In the genomic region with DNA sequence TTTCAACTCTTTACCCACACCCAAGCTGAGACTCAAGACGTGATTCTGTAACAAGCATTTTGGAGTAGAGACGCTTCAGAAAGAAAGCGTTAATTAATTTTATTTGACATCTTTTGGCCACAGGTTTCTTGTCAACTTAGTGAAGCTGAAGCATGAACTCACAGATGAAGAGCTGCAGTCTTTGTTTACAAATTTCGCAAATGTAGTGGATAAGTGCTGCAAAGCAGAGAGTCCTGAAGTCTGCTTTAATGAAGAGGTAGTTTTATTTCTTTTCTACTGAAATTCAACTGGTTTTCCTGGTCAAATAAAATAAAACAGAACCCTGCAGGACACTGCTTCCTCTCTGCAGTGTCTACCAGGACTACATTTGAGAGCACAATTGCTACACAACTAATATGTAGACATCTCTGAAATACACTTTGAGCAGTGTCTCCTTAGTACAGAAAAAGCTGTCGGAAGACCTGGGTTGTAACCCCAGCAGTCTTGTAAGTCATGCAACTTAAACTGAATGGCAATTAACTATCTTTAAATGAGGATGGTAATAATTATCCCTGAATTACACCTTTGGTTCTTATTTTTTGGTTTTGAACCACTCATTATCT, we compare ENCODE assay signal across 29 cellular contexts. TPM values are rescaled to one million over a fixed set of nuclear protein-coding genes. Genes with fewer than 3 reads are reported as not detected.
"Had no signal": no experiment of that assay in that cellular context is flagged by ENCODE, and none has a peak within 500 bp of the region (broad histone marks: within the 10 kb centered on the region; RNA-seq: fewer than 3 reads in every experiment).

No MANE protein-coding gene starts in this region.

- H3K4me3 ChIP-seq: adrenal gland, ascending aorta, testis, vagina had no signal

- H3K36me3 Mint-ChIP-seq: activated naive CD8-positive, alpha-beta T cell; memory B cell; WTC11 had no signal

- ATAC-seq: activated T-cell treated with anti-CD3 and anti-CD28 coated beads, Interleukin-2, amount 50 U/mL, for 4 hours; sciatic nerve; WTC11 had no signal

- H3K36me3 ChIP-seq: adrenal gland, ascending aorta, brain microvascular endothelial cell, vagina had no signal

- H3K9me3 Mint-ChIP-seq: activated T-cell treated with anti-CD3 and anti-CD28 coated beads, Interleukin-2, amount 50 U/mL, for 4 hours; activated T-helper 2 cell treated with anti-CD3 and anti-CD28 coated beads, Interferon-gamma antibody, Interleukin-2, Interleukin-4, amounts not matched to agents 10 μg/mL and 5 μg/mL and 100 μg/mL, durations not matched to agents 14 hours and 24 hours and 36 hours; dendritic cell treated with granulocyte-macrophage colony-stimulating factor and Interleukin-4, amounts not matched to agents 40 ng/mL and 50 ng/mL, for 4 days; memory B cell; nephron; WTC11 had no signal

- H3K27ac ChIP-seq: adrenal gland, ascending aorta, brain microvascular endothelial cell, testis, vagina had no signal

- H3K4me3 Mint-ChIP-seq: activated naive CD8-positive, alpha-beta T cell; activated T-cell treated with anti-CD3 and anti-CD28 coated beads, Interleukin-2, amount 50 U/mL, for 4 hours; dendritic cell treated with granulocyte-macrophage colony-stimulating factor and Interleukin-4, amounts not matched to agents 40 ng/mL and 50 ng/mL, for 4 days; memory B cell; nephron; WTC11 had no signal

- H3K27me3 Mint-ChIP-seq: activated naive CD8-positive, alpha-beta T cell; dendritic cell treated with granulocyte-macrophage colony-stimulating factor and Interleukin-4, amounts not matched to agents 40 ng/mL and 50 ng/mL, for 4 days had no signal

- H3K27me3 ChIP-seq: adrenal gland, ascending aorta, brain microvascular endothelial cell, testis, vagina had no signal

- H3K4me1 ChIP-seq: adrenal gland, ascending aorta, testis, vagina had no signal

- H3K4me1 Mint-ChIP-seq: nephron had no signal

- DNase-seq: activated CD4-positive, alpha-beta T cell treated with anti-CD3 and anti-CD28 coated beads, Interleukin-2, amount 50 U/mL, for 4 hours; activated CD8-positive, alpha-beta memory T cell treated with anti-CD3 and anti-CD28 coated beads, Interleukin-2, amount 50 U/mL, for 48 hours; activated naive CD4-positive, alpha-beta T cell; activated T-cell treated with anti-CD3 and anti-CD28 coated beads, Interleukin-2, amount 50 U/mL, for 4 hours; adrenal gland; brain microvascular endothelial cell; caudate nucleus; effector CD8-positive, alpha-beta T cell; erythroblast; foreskin melanocyte; small intestine; stimulated activated CD4-positive, alpha-beta T cell treated with anti-CD3 and anti-CD28 coated beads, Interleukin-2, amount 100 ng/mL, for 48 hours; stimulated activated CD8-positive, alpha-beta memory T cell treated with anti-CD3 and anti-CD28 coated beads, Interleukin-4, amount 100 ng/mL, for 48 hours; stimulated activated naive CD4-positive, alpha-beta T cell; testis; trophoblast cell had no signal

- H3K27ac Mint-ChIP-seq: activated naive CD8-positive, alpha-beta T cell; activated T-helper 2 cell treated with anti-CD3 and anti-CD28 coated beads, Interferon-gamma antibody, Interleukin-2, Interleukin-4, amounts not matched to agents 10 μg/mL and 5 μg/mL and 100 μg/mL, durations not matched to agents 14 hours and 24 hours and 36 hours; dendritic cell treated with granulocyte-macrophage colony-stimulating factor and Interleukin-4, amounts not matched to agents 40 ng/mL and 50 ng/mL, for 4 days; memory B cell; nephron; WTC11 had no signal

- H3K9me3 ChIP-seq: adrenal gland, ascending aorta, testis, vagina had no signal

RNA-seq across cellular contexts. Expression of a gene that starts 20.2 kb away (rescaled TPM):
- total RNA-seq: activated CD8-positive, alpha-beta memory T cell treated with anti-CD3 and anti-CD28 coated beads for 36 hours; activated T-cell treated with anti-CD3 and anti-CD28 coated beads, Interleukin-2, amount 50 U/mL, for 4 hours; activated T-helper 2 cell treated with anti-CD3 and anti-CD28 coated beads, Interferon-gamma antibody, Interleukin-2, Interleukin-4, amounts not matched to agents 10 μg/mL and 5 μg/mL and 100 μg/mL, durations not matched to agents 14 hours and 24 hours and 36 hours; adrenal gland; ascending aorta; lower leg skin; mononuclear cell; myocyte; sciatic nerve; vagina; WTC11 had no signal
